1 cellular context compared by ENCODE assay signal in genomic region chr12:110744697-110745264, GRCh38.
TF ChIP-seq lines count a peak whose summit lies in the region.

No MANE protein-coding gene starts in this region.

TF ChIP-seq in HEK293, 187 proteins besides CTCF, POLR2A, EP300 and RAD21 (continued from another document):
- TF ChIP-seq INSM2 (tag by site-specific recombination; IDR thresholded peaks at IDR 0.05) (no peak), ZBTB48 (tag by site-specific recombination; IDR thresholded peaks at IDR 0.05) (no peak), ZNF768 (tag by site-specific recombination; IDR thresholded peaks at IDR 0.05) (peak; percentile 86; the same call in 1 of the 2 replicates)
